ENCODE assay signal across 8 cellular contexts in genomic region chr12:52307836-52308806, GRCh38. TPM values are rescaled to one million over a fixed set of nuclear protein-coding genes. Genes with fewer than 3 reads are reported as not detected.
DNase-seq lines count a peak whose midpoint lies in the region; ATAC-seq and TF ChIP-seq lines count a peak whose summit lies in the region.

No MANE protein-coding gene starts in this region.

- H3K4me1 Mint-ChIP-seq in effector memory CD8-positive, alpha-beta T cell (ENCODE audit: low read depth in 2 of 2), result peaks cover 26 to 30% of the 10 kb centered on the region in 2 donors

- no peaks in the 10 kb centered on the region for H3K9me3 Mint-ChIP-seq in effector memory CD8-positive, alpha-beta T cell

- H3K4me3 ChIP-seq in WERI-Rb-1 (ENCODE audit: low read depth, low read length), result peak overlapping the region; percentile 27

- peaks cover 2% of the 10 kb centered on the region for H3K36me3 Mint-ChIP-seq in effector memory CD8-positive, alpha-beta T cell (ENCODE audit: insufficient read depth)

- peaks cover 49 to 86% of the 10 kb centered on the region in 2 donors for H3K27me3 Mint-ChIP-seq in effector memory CD8-positive, alpha-beta T cell

- no peak for TF ChIP-seq CTCF in WERI-Rb-1 (IDR thresholded peaks at IDR 0.05; ENCODE audit: low read depth, low read length)

- ATAC-seq in effector memory CD8-positive, alpha-beta T cell (replicated peaks), result peak; percentile 86
- ATAC-seq in GM21619 (IDR thresholded peaks at IDR 0.05; ENCODE audit: unreplicated experiment) (no peak), GM19023 (IDR thresholded peaks at IDR 0.05; ENCODE audit: unreplicated experiment) (no peak)

- H3K27me3 ChIP-seq in WERI-Rb-1 (ENCODE audit: insufficient read depth, low read depth, severe bottlenecking), result peaks cover 45% of the 10 kb centered on the region

- peak overlapping the region; percentile 76 to 80 for H3K4me3 Mint-ChIP-seq in effector memory CD8-positive, alpha-beta T cell

- peak overlapping the region in 1 of 2 donors; percentile 28 for H3K27ac Mint-ChIP-seq in effector memory CD8-positive, alpha-beta T cell

- DNase-seq in AG20443 (ENCODE audit: low spot score) (peak; percentile 87), HPDE6-E6E7 (ENCODE audit: extremely low spot score) (peak; percentile 45), WERI-Rb-1 (peak; percentile 47), lung microvascular endothelial cell (ENCODE audit: low read depth in 2 of 2) (peak; percentile 36 to 63)
- DNase-seq in effector memory CD8-positive, alpha-beta T cell, result peak; percentile 24 to 40 (median 36)
- DNase-seq in stimulated activated CD8-positive, alpha-beta memory T cell treated with anti-CD3 and anti-CD28 coated beads, Interleukin-7, amount 100 ng/mL, for 4 hours (ENCODE audit: low read depth in 2 of 2), result peak; percentile 2 to 27

- no peak overlapping the region for H3K27ac ChIP-seq in WERI-Rb-1

- H3K36me3 ChIP-seq in WERI-Rb-1, result no peaks in the 10 kb centered on the region

- H3K9me3 ChIP-seq in WERI-Rb-1 (ENCODE audit: severe bottlenecking), result no peaks in the 10 kb centered on the region

RNA-seq across cellular contexts. Expression of gene KRT83, which starts 13.1 kb away (rescaled TPM):
- not detected in 2 replicates for total RNA-seq in lung microvascular endothelial cell

RNA-seq across cellular contexts. Expression of gene KRT81, which starts 16.8 kb away (rescaled TPM):
- under 0.01 TPM in 1 of 2 replicates, not detected in the other for total RNA-seq in lung microvascular endothelial cell

RNA-seq across cellular contexts. Expression of gene KRT86, which starts 33.7 kb away (rescaled TPM):
- not detected in 2 replicates for total RNA-seq in lung microvascular endothelial cell

RNA-seq across cellular contexts. Expression of gene KRT85, which starts 59.2 kb away (rescaled TPM):
- total RNA-seq in lung microvascular endothelial cell, result not detected in 2 replicates

Comparison
In these comparisons a context has a peak if more than half of its experiments do, and no peak if none do; other contexts are left out.
1. DNase-seq: peak in every context shown above with its lines; median percentile 87 in AG20443; 50 in lung microvascular endothelial cell; 47 in WERI-Rb-1; 45 in HPDE6-E6E7; 36 in effector memory CD8-positive, alpha-beta T cell; 14 in stimulated activated CD8-positive, alpha-beta memory T cell treated with anti-CD3 and anti-CD28 coated beads, Interleukin-7, amount 100 ng/mL, for 4 hours.